ENCODE assay signal across 18 cellular contexts in the genomic region with DNA sequence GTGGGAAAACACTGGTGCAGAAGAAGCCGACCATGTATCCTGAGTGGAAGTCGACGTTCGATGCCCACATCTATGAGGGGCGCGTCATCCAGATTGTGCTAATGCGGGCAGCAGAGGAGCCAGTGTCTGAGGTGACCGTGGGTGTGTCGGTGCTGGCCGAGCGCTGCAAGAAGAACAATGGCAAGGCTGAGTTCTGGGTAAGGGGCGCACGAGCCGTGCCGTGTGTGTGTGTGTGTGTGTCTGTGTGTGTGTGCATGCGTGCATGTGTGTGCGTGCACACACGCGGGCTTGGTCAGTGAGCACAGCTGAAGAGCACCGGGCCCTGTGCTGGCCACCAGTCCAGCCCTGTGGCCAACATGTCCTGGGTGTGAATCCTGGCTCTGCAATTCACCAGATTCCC. TPM values are rescaled to one million over a fixed set of nuclear protein-coding genes. Genes with fewer than 3 reads are reported as not detected.
"Had no signal": no experiment of that assay in that cellular context is flagged by ENCODE, and none has a peak within 500 bp of the region (broad histone marks: within the 10 kb centered on the region; RNA-seq: fewer than 3 reads in every experiment).

No MANE protein-coding gene starts in this region.

- H3K4me1 Mint-ChIP-seq: activated CD4-positive, alpha-beta T cell treated with anti-CD3 and anti-CD28 coated beads, Interleukin-2, amount 10 ng/mL, durations not matched to agents 7 days and 5 days had no signal

- H3K9me3 ChIP-seq: transverse colon, vagina had no signal

- H3K9ac ChIP-seq: parathyroid adenoma had no signal

- H3K9me3 Mint-ChIP-seq: activated CD4-positive, alpha-beta T cell treated with anti-CD3 and anti-CD28 coated beads, Interleukin-2, amount 10 ng/mL, durations not matched to agents 7 days and 5 days; activated T-helper 1 cell treated with anti-CD3 and anti-CD28 coated beads, Interleukin-12 subunit alpha, Interleukin-12 subunit beta, Interleukin-2, Interleukin-4 antibody, amounts not matched to agents 30 ng/mL and 10 ng/mL and 1 ng/mL, durations not matched to agents 14 hours and 24 hours and 36 hours; central memory CD8-positive, alpha-beta T cell had no signal

- H3K4me3 ChIP-seq: transverse colon, vagina had no signal

- H2AFZ ChIP-seq: parathyroid adenoma had no signal

- H3K27ac Mint-ChIP-seq: activated CD4-positive, alpha-beta T cell treated with anti-CD3 and anti-CD28 coated beads, Interleukin-2, amount 10 ng/mL, durations not matched to agents 7 days and 5 days; activated T-helper 1 cell treated with anti-CD3 and anti-CD28 coated beads, Interleukin-12 subunit alpha, Interleukin-12 subunit beta, Interleukin-2, Interleukin-4 antibody, amounts not matched to agents 30 ng/mL and 10 ng/mL and 1 ng/mL, durations not matched to agents 14 hours and 24 hours and 36 hours had no signal

- H3K4me1 ChIP-seq: parathyroid adenoma, transverse colon, vagina had no signal

- H3K4me3 Mint-ChIP-seq: activated CD4-positive, alpha-beta T cell treated with anti-CD3 and anti-CD28 coated beads, Interleukin-2, amount 10 ng/mL, durations not matched to agents 7 days and 5 days; activated T-helper 1 cell treated with anti-CD3 and anti-CD28 coated beads, Interleukin-12 subunit alpha, Interleukin-12 subunit beta, Interleukin-2, Interleukin-4 antibody, amounts not matched to agents 30 ng/mL and 10 ng/mL and 1 ng/mL, durations not matched to agents 14 hours and 24 hours and 36 hours; central memory CD8-positive, alpha-beta T cell had no signal

- H3K27me3 Mint-ChIP-seq: activated CD4-positive, alpha-beta T cell treated with anti-CD3 and anti-CD28 coated beads, Interleukin-2, amount 10 ng/mL, durations not matched to agents 7 days and 5 days; central memory CD8-positive, alpha-beta T cell had no signal

- H3K27me3 ChIP-seq: brain microvascular endothelial cell, transverse colon, vagina had no signal

- H3K27ac ChIP-seq: brain microvascular endothelial cell, epithelial cell of prostate, parathyroid adenoma, vagina had no signal

- DNase-seq: activated CD4-positive, alpha-beta T cell treated with anti-CD3 and anti-CD28 coated beads, Interleukin-2, amount 10 ng/mL, durations not matched to agents 7 days and 5 days; activated CD8-positive, alpha-beta memory T cell treated with anti-CD3 and anti-CD28 coated beads, Interleukin-2, amount 50 U/mL, for 48 hours; activated naive CD4-positive, alpha-beta T cell treated with Interleukin-2 at 50 U/mL for 16 hours; anterior cingulate cortex; brain microvascular endothelial cell; dermis blood vessel endothelial cell; foreskin melanocyte; head of caudate nucleus; stimulated activated CD4-positive, alpha-beta T cell treated with anti-CD3 and anti-CD28 coated beads, Interleukin-12 subunit alpha, Interleukin-12 subunit beta, amount 100 ng/mL, for 4 hours; stimulated activated naive CD4-positive, alpha-beta T cell; T-helper 2 cell; transverse colon had no signal

RNA-seq across cellular contexts. Expression of a gene that starts 18.6 kb away (rescaled TPM):
- polyA plus RNA-seq: neural cell had no signal
